ENCODE assay signal across 8 cellular contexts in genomic region chr7:135210818-135211178, GRCh38. TPM values are rescaled to one million over a fixed set of nuclear protein-coding genes. Genes with fewer than 3 reads are reported as not detected.
A peak's percentile ranks its signal among the peaks of the same experiment; 100 is the strongest.
DNase-seq lines count a peak whose midpoint lies in the region; ATAC-seq, FAIRE-seq and TF ChIP-seq lines count a peak whose summit lies in the region.

No MANE protein-coding gene starts in this region.

- intact Hi-C loops in pancreas (cut with DNase I): no loop called here

- TF ChIP-seq CTCF in WERI-Rb-1 (IDR thresholded peaks at IDR 0.05; ENCODE audit: low read depth, low read length) (no peak), fibroblast of the aortic adventitia (IDR thresholded peaks at IDR 0.05; ENCODE audit: insufficient read depth, low read length) (no peak), pancreas (IDR thresholded peaks at IDR 0.05) (no peak)

- no peak for FAIRE-seq in pancreas (lab: Jason Lieb, UNC)

- H3K27me3 ChIP-seq in WERI-Rb-1 (ENCODE audit: insufficient read depth, low read depth, severe bottlenecking) (no peaks in the 10 kb centered on the region), pancreas (no peaks in the 10 kb centered on the region)

- peaks cover 30 to 38% (median 37%) of the 10 kb centered on the region in 3 donors for H3K4me1 ChIP-seq in pancreas

- whole genome bisulfite sequencing in pancreas, 2 donors: 0% methylated on average over 14 of the region's 14 CpGs

- peaks cover 6% of the 10 kb centered on the region for H3K36me3 ChIP-seq in WERI-Rb-1
- H3K36me3 ChIP-seq in pancreas: peaks cover 0 to 1% (median 0%) of the 10 kb centered on the region in 3 donors

- DNase-seq in ELR (ENCODE audit: low read depth) (peak; percentile 26), WERI-Rb-1 (no peak), fibroblast of the aortic adventitia (ENCODE audit: low read depth) (peak; percentile 42), pancreas (no peak), AG08396 (ENCODE audit: low spot score) (no peak), germinal center (ENCODE audit: low spot score) (no peak)

- no peaks in the 10 kb centered on the region for H3K9me3 ChIP-seq in WERI-Rb-1 (ENCODE audit: severe bottlenecking)
- H3K9me3 ChIP-seq in pancreas: no peaks in the 10 kb centered on the region

- H3K27ac ChIP-seq in WERI-Rb-1: no peak overlapping the region; the same call in 1 of the 2 replicates
- peak overlapping the region; percentile 83 to 97 (median 89) for H3K27ac ChIP-seq in pancreas

- H3K4me3 ChIP-seq in WERI-Rb-1 (ENCODE audit: low read depth, low read length): peak overlapping the region; percentile 61
- peak overlapping the region; percentile 81 for H3K4me3 ChIP-seq in fibroblast of the aortic adventitia (ENCODE audit: low read depth, low read length)
- H3K4me3 ChIP-seq in pancreas: peak overlapping the region; percentile 45 to 95 (median 80)

- ATAC-seq in HG03378 (IDR thresholded peaks at IDR 0.05; ENCODE audit: unreplicated experiment): peak; percentile 3
- peak; percentile 1 to 6 (median 6) for ATAC-seq in pancreas
- ATAC-seq in HG02610 (IDR thresholded peaks at IDR 0.05; ENCODE audit: unreplicated experiment): no peak

RNA-seq across cellular contexts. Expression of gene WDR91, which starts 0.5 kb away (rescaled TPM):
- 6.5 and 15.4 TPM in 2 replicates for total RNA-seq in fibroblast of the aortic adventitia (ENCODE audit: low replicate concordance)
- total RNA-seq in pancreas: 10 to 100 TPM; 17.8 to 28.9 (median 23.0) TPM
- polyA plus RNA-seq in pancreas: 10 to 100 TPM; 43.0 to 47.9 TPM

RNA-seq across cellular contexts. Expression of gene STRA8, which starts 22.8 kb away (rescaled TPM):
- total RNA-seq in fibroblast of the aortic adventitia (ENCODE audit: low replicate concordance) (not detected in 2 replicates), pancreas (not detected)
- under 1 TPM in 1 of 2 donors, not detected in 1; 0.12 TPM for polyA plus RNA-seq in pancreas

RNA-seq across cellular contexts. Expression of gene CYREN, which starts 40.3 kb away (rescaled TPM):
- total RNA-seq in fibroblast of the aortic adventitia (ENCODE audit: low replicate concordance) (23.5 and 46.4 TPM in 2 replicates), pancreas (10 to 100 TPM; 13.9 to 29.0 (median 21.0) TPM)
- polyA plus RNA-seq in pancreas: 10 to 100 TPM; 25.2 to 28.2 TPM

Comparison
In these comparisons a context has a peak if more than half of its experiments do, and no peak if none do; other contexts are left out.
1. DNase-seq: peak in ELR (single experiment) and fibroblast of the aortic adventitia (single experiment); none in WERI-Rb-1 (single experiment), pancreas (0 of 6), AG08396 (single experiment) and germinal center (single experiment).
2. Peak in every context shown above with its lines, with median percentiles within 50 percentile points of each other: H3K4me3 ChIP-seq.